18 cellular contexts compared by ENCODE assay signal in genomic region chr2:120591572-120591971, GRCh38.
"Had no signal": no experiment of that assay in that cellular context is flagged by ENCODE, and none has a peak within 500 bp of the region (broad histone marks: within the 10 kb centered on the region; RNA-seq: fewer than 3 reads in every experiment).

No MANE protein-coding gene starts in this region.

- H3K4me3 Mint-ChIP-seq: dendritic cell treated with granulocyte-macrophage colony-stimulating factor and Interleukin-4, amounts not matched to agents 40 ng/mL and 50 ng/mL, for 4 days; effector memory CD8-positive, alpha-beta T cell; natural killer cell treated with Interleukin-12 subunit alpha and Interleukin-12 subunit beta and Interleukin-15 and Interleukin-18, amount 100 ng/mL, for 72 hours; neural progenitor cell had no signal

- H3K27ac ChIP-seq: hepatocyte, neural progenitor cell, pancreas, stomach, thoracic aorta, transverse colon had no signal

- H3K9me3 Mint-ChIP-seq: dendritic cell treated with granulocyte-macrophage colony-stimulating factor and Interleukin-4, amounts not matched to agents 40 ng/mL and 50 ng/mL, for 4 days; natural killer cell treated with Interleukin-12 subunit alpha and Interleukin-12 subunit beta and Interleukin-15 and Interleukin-18, amount 100 ng/mL, for 72 hours; neural progenitor cell had no signal

- H3K27ac Mint-ChIP-seq: dendritic cell treated with granulocyte-macrophage colony-stimulating factor and Interleukin-4, amounts not matched to agents 40 ng/mL and 50 ng/mL, for 4 days; effector memory CD8-positive, alpha-beta T cell; natural killer cell treated with Interleukin-12 subunit alpha and Interleukin-12 subunit beta and Interleukin-15 and Interleukin-18, amount 100 ng/mL, for 72 hours; neural progenitor cell; progenitor cell of endocrine pancreas had no signal

- H3K27me3 ChIP-seq: pancreas had no signal

- H3K79me2 ChIP-seq: hepatocyte had no signal

- H3K9ac ChIP-seq: neural progenitor cell had no signal

- H3K36me3 Mint-ChIP-seq: natural killer cell treated with Interleukin-12 subunit alpha and Interleukin-12 subunit beta and Interleukin-15 and Interleukin-18, amount 100 ng/mL, for 72 hours; neural progenitor cell had no signal

- DNase-seq: effector memory CD8-positive, alpha-beta T cell; erythroblast; foreskin keratinocyte; occipital lobe; pancreas; stimulated activated CD4-positive, alpha-beta T cell treated with anti-CD3 and anti-CD28 coated beads, Interleukin-2, amount 100 ng/mL, for 24 hours; stimulated activated CD4-positive, alpha-beta T cell treated with anti-CD3 and anti-CD28 coated beads, Interleukin-4, amount 100 ng/mL, for 4 hours; stimulated activated naive CD4-positive, alpha-beta T cell; stomach; substantia nigra; transverse colon had no signal

- H3K4me3 ChIP-seq: hepatocyte, mucosa of descending colon, neural progenitor cell, pancreas, stomach, thoracic aorta, transverse colon had no signal

- H3K36me3 ChIP-seq: neural progenitor cell, pancreas, stomach, thoracic aorta, transverse colon had no signal

- H3K4me1 ChIP-seq: pancreas had no signal

- H3K4me2 ChIP-seq: hepatocyte, neural progenitor cell had no signal

- H3K9me3 ChIP-seq: mucosa of descending colon, pancreas, stomach, thoracic aorta, transverse colon had no signal

- H2AFZ ChIP-seq: hepatocyte, neural progenitor cell had no signal
